Comparison of ENCODE assay signal across 2 cellular contexts in genomic region chr3:30135190-30135589, GRCh38.
TF ChIP-seq lines count a peak whose summit lies in the region.

No MANE protein-coding gene starts in this region.

TF ChIP-seq in GM23338, 12 proteins besides CTCF, POLR2A, EP300 and RAD21 (continued from another document):
- no peak for TF ChIP-seq REST (IDR thresholded peaks at IDR 0.05; ENCODE audit: unreplicated experiment)
- TF ChIP-seq ZNF331 (CRISPR knock-in tag; IDR thresholded peaks at IDR 0.05; ENCODE audit: low read depth): no peak
- TF ChIP-seq ZNF114 (CRISPR knock-in tag; IDR thresholded peaks at IDR 0.05): no peak
- no peak for TF ChIP-seq STAT1 (IDR thresholded peaks at IDR 0.05; ENCODE audit: unreplicated experiment)
- TF ChIP-seq NANOG (IDR thresholded peaks at IDR 0.05; ENCODE audit: borderline replicate concordance): no peak
- TF ChIP-seq EZH2phosphoT487 (IDR thresholded peaks at IDR 0.05; ENCODE audit: unreplicated experiment): no peak
- no peak for TF ChIP-seq POLR2AphosphoS5 (IDR thresholded peaks at IDR 0.05; ENCODE audit: low read depth)
- no peak for TF ChIP-seq ZNF462 (CRISPR knock-in tag; IDR thresholded peaks at IDR 0.05)

TF ChIP-seq in liver, 16 proteins besides CTCF, POLR2A, EP300 and RAD21 (continued from another document):
- TF ChIP-seq REST (IDR thresholded peaks at IDR 0.05) (no peak), NR2F2 (IDR thresholded peaks at IDR 0.05) (no peak)
TF ChIP-seq in liver: peak in this region for 0.
